Comparison of ENCODE assay signal across 8 cellular contexts in genomic region chr11:85718991-85719807, GRCh38. TPM values are rescaled to one million over a fixed set of nuclear protein-coding genes. Genes with fewer than 3 reads are reported as not detected.
DNase-seq lines count a peak whose midpoint lies in the region; ATAC-seq and TF ChIP-seq lines count a peak whose summit lies in the region.

No MANE protein-coding gene starts in this region.

- no peaks in the 10 kb centered on the region for H3K27me3 ChIP-seq in lower lobe of right lung (ENCODE audit: low read depth)
- H3K27me3 ChIP-seq in CD4-positive, alpha-beta memory T cell (ENCODE audit: insufficient read depth, low read length) = no peaks in the 10 kb centered on the region

- intact Hi-C loops in lower lobe of right lung (cut with DNase I) = no loop called here
- intact Hi-C loops in CD4-positive, alpha-beta memory T cell (cut with micrococcal nuclease) = no loop called here

- POLR2A ChIA-PET in CD4-positive, alpha-beta memory T cell (lab: Charles Lee; ENCODE audit: partially characterized antibody) = interaction anchor here (1.3 kb wide), 1 partner anchor 29 kb away, joined by 3 read pairs; no protein-coding TSS in a partner anchor

- no peaks in the 10 kb centered on the region for H3K4me1 ChIP-seq in lower lobe of right lung
- H3K4me1 ChIP-seq in CD4-positive, alpha-beta memory T cell (ENCODE audit: insufficient read depth, low read length) = no peaks in the 10 kb centered on the region

- TF ChIP-seq CTCF in lower lobe of right lung (IDR thresholded peaks at IDR 0.05) = no peak

- H3K4me1 Mint-ChIP-seq in activated T-cell treated with anti-CD3 and anti-CD28 coated beads, Interleukin-2, amount 50 U/mL, for 72 hours (ENCODE audit: low read depth) = peaks cover 21% of the 10 kb centered on the region
- peaks cover 0 to 6% (median under 1%) of the 10 kb centered on the region in 4 donors for H3K4me1 Mint-ChIP-seq in CD4-positive, alpha-beta memory T cell

- peak overlapping the region; percentile 29 for H3K4me3 ChIP-seq in lower lobe of right lung
- no peak overlapping the region for H3K4me3 ChIP-seq in CD4-positive, alpha-beta memory T cell (ENCODE audit: low read length in 2 of 2)

- no peaks in the 10 kb centered on the region for H3K9me3 Mint-ChIP-seq in activated T-cell treated with anti-CD3 and anti-CD28 coated beads, Interleukin-2, amount 50 U/mL, for 72 hours
- no peaks in the 10 kb centered on the region for H3K9me3 Mint-ChIP-seq in CD4-positive, alpha-beta memory T cell

- no peak overlapping the region for H3K27ac Mint-ChIP-seq in activated T-cell treated with anti-CD3 and anti-CD28 coated beads, Interleukin-2, amount 50 U/mL, for 72 hours
- H3K27ac Mint-ChIP-seq in CD4-positive, alpha-beta memory T cell = peak overlapping the region in 2 of 7 donors; percentile 56 to 65

- H3K36me3 Mint-ChIP-seq in activated T-cell treated with anti-CD3 and anti-CD28 coated beads, Interleukin-2, amount 50 U/mL, for 72 hours (ENCODE audit: insufficient read depth in 2 of 2) = no peaks in the 10 kb centered on the region
- H3K36me3 Mint-ChIP-seq in CD4-positive, alpha-beta memory T cell = peaks cover 11 to 15% of the 10 kb centered on the region in 2 donors

- CTCF ChIA-PET in CD4-positive, alpha-beta memory T cell (lab: Charles Lee; ENCODE audit: partially characterized antibody) = no interaction called here

- H3K27ac ChIP-seq in lower lobe of right lung = peak overlapping the region; percentile 66
- H3K27ac ChIP-seq in CD4-positive, alpha-beta memory T cell (ENCODE audit: low read depth, low read length) = no peak overlapping the region

- ATAC-seq in lower lobe of right lung (peak; percentile 47 to 72), HG02642 (IDR thresholded peaks at IDR 0.05; ENCODE audit: poor library complexity, unreplicated experiment) (no peak), HG02938 (IDR thresholded peaks at IDR 0.05; ENCODE audit: unreplicated experiment) (no peak)
- ATAC-seq in activated T-cell treated with anti-CD3 and anti-CD28 coated beads, Interleukin-2, amount 50 U/mL, for 72 hours (replicated peaks in 1 of 2) = no peak

- DNase-seq in A172 (ENCODE audit: low spot score) = peak; percentile 99
- peak; percentile 29 for DNase-seq in NCI-H2196 (lab: John Stamatoyannopoulos, UW; ENCODE audit: unreplicated experiment)
- DNase-seq in epidermal melanocyte (ENCODE audit: insufficient read length, low spot score) = peak; percentile 88
- DNase-seq in lower lobe of right lung = no peak
- no peak for DNase-seq in activated T-cell treated with anti-CD3 and anti-CD28 coated beads, Interleukin-2, amount 50 U/mL, for 72 hours
- DNase-seq in CD4-positive, alpha-beta memory T cell = no peak

- no peak overlapping the region for H3K4me3 Mint-ChIP-seq in activated T-cell treated with anti-CD3 and anti-CD28 coated beads, Interleukin-2, amount 50 U/mL, for 72 hours
- no peak overlapping the region for H3K4me3 Mint-ChIP-seq in CD4-positive, alpha-beta memory T cell

- no peaks in the 10 kb centered on the region for H3K9me3 ChIP-seq in lower lobe of right lung
- H3K9me3 ChIP-seq in CD4-positive, alpha-beta memory T cell (ENCODE audit: control insufficient read depth in 1 of 2, low read length in 2 of 2) = no peaks in the 10 kb centered on the region

- H3K36me3 ChIP-seq in lower lobe of right lung = no peaks in the 10 kb centered on the region
- H3K36me3 ChIP-seq in CD4-positive, alpha-beta memory T cell (ENCODE audit: insufficient read depth, low read length) = no peaks in the 10 kb centered on the region

- H3K27me3 Mint-ChIP-seq in activated T-cell treated with anti-CD3 and anti-CD28 coated beads, Interleukin-2, amount 50 U/mL, for 72 hours (ENCODE audit: low read depth) = no peaks in the 10 kb centered on the region
- no peaks in the 10 kb centered on the region for H3K27me3 Mint-ChIP-seq in CD4-positive, alpha-beta memory T cell

RNA-seq across cellular contexts. Expression of gene CCDC89, which starts 33.2 kb away (rescaled TPM):
- 11.5 and 13.6 TPM in 2 replicates for total RNA-seq in A172 (2014; rRNA removed; shearing (Covaris generic))
- total RNA-seq in lower lobe of right lung = 1.6 TPM
- total RNA-seq in activated T-cell treated with anti-CD3 and anti-CD28 coated beads, Interleukin-2, amount 50 U/mL, for 72 hours = under 1 TPM; 0.22 to 0.90 TPM
- total RNA-seq in CD4-positive, alpha-beta memory T cell = under 1 TPM; 0.22 to 0.70 TPM
- polyA plus RNA-seq in CD4-positive, alpha-beta memory T cell = not detected

RNA-seq across cellular contexts. Expression of gene CREBZF, which starts 54.3 kb away (rescaled TPM):
- 46.6 and 54.2 TPM in 2 replicates for total RNA-seq in A172 (2014; rRNA removed; shearing (Covaris generic))
- 39.6 TPM for total RNA-seq in lower lobe of right lung
- 10 to 100 TPM; 52.9 to 56.0 TPM for total RNA-seq in activated T-cell treated with anti-CD3 and anti-CD28 coated beads, Interleukin-2, amount 50 U/mL, for 72 hours
- 100 to 1,000 TPM; 103 to 105 TPM for total RNA-seq in CD4-positive, alpha-beta memory T cell
- 10 to 100 TPM in 1 of 2 donors, 1 to 10 TPM in 1; 7.6 to 13.7 TPM for polyA plus RNA-seq in CD4-positive, alpha-beta memory T cell

Comparison
In these comparisons a context has a peak if more than half of its experiments do, and no peak if none do; other contexts are left out.
1. DNase-seq: peak in A172 (single experiment), NCI-H2196 (single experiment) and epidermal melanocyte (single experiment); none in lower lobe of right lung (single experiment), activated T-cell treated with anti-CD3 and anti-CD28 coated beads, Interleukin-2, amount 50 U/mL, for 72 hours (0 of 2) and CD4-positive, alpha-beta memory T cell (0 of 5).
2. ATAC-seq: peak in lower lobe of right lung (2 of 2); none in activated T-cell treated with anti-CD3 and anti-CD28 coated beads, Interleukin-2, amount 50 U/mL, for 72 hours (0 of 2), HG02642 (single experiment) and HG02938 (single experiment).